8 cellular contexts compared by ENCODE assay signal in the genomic region with DNA sequence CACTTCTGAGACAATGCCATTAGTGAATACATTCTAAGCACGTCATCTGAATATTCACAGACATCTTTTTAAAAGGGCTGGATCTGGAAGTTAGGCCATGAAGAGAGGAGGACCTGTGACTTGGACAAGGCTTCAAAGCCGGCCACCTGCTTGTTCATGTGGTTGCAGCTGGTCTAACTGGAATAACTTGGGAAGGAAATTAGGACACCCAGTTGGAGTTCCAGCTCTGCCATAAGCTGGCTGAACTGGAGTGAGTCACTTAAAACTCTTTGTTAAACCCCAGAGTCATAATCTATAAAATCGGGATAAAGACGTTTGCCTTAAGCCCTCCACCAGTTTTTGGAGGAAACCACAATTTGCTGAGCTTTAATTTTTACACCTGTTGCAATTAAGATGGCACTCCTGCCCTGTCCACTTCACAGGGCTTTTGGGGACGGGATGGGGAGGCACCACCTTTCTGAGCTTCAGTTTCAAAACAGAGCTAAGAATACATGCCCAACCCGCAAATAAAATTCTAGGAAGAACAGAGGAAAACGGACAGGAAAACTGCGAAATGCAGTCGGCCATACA. TPM values are rescaled to one million over a fixed set of nuclear protein-coding genes. Genes with fewer than 3 reads are reported as not detected.
DNase-seq lines count a peak whose midpoint lies in the region; ATAC-seq lines count a peak whose summit lies in the region.

No MANE protein-coding gene starts in this region.

- H3K4me1 Mint-ChIP-seq in CD8-positive, alpha-beta memory T cell, result peaks cover 30 to 41% (median 38%) of the 10 kb centered on the region in 3 donors
- H3K4me1 Mint-ChIP-seq in activated CD8-positive, alpha-beta T cell treated with anti-CD3 and anti-CD28 coated beads, Interleukin-2, amount 10 ng/mL, durations not matched to agents 7 days and 5 days (ENCODE audit: low read depth), result peaks cover 24% of the 10 kb centered on the region
- peaks cover 29% of the 10 kb centered on the region for H3K4me1 Mint-ChIP-seq in stimulated activated naive CD8-positive, alpha-beta T cell treated with anti-CD3 and anti-CD28 coated beads, Interleukin-15, amount 100 ng/mL, for 72 hours

- peaks cover 0 to 12% (median 7%) of the 10 kb centered on the region in 3 donors for H3K36me3 Mint-ChIP-seq in CD8-positive, alpha-beta memory T cell
- H3K36me3 Mint-ChIP-seq in activated CD8-positive, alpha-beta T cell treated with anti-CD3 and anti-CD28 coated beads, Interleukin-2, amount 10 ng/mL, durations not matched to agents 7 days and 5 days (ENCODE audit: low read depth), result peaks cover 5% of the 10 kb centered on the region

- peaks cover 23% of the 10 kb centered on the region for H3K4me1 ChIP-seq in CD8-positive, alpha-beta memory T cell (ENCODE audit: insufficient read depth, low read length)

- peak overlapping the region; percentile 75 to 100 (median 94) for H3K27ac Mint-ChIP-seq in CD8-positive, alpha-beta memory T cell
- peak overlapping the region; percentile 92 for H3K27ac Mint-ChIP-seq in activated CD8-positive, alpha-beta T cell treated with anti-CD3 and anti-CD28 coated beads, Interleukin-2, amount 10 ng/mL, durations not matched to agents 7 days and 5 days
- H3K27ac Mint-ChIP-seq in stimulated activated naive CD8-positive, alpha-beta T cell treated with anti-CD3 and anti-CD28 coated beads, Interleukin-15, amount 100 ng/mL, for 72 hours, result peak overlapping the region; percentile 88 to 95

- peak overlapping the region; percentile 94 for H3K4me3 ChIP-seq in CD8-positive, alpha-beta memory T cell (ENCODE audit: low read length)
- H3K4me3 ChIP-seq in iPS-18c (ENCODE audit: insufficient read depth, low read depth, low read length), result peak overlapping the region; percentile 11; the same call in 1 of the 2 replicates

- H3K4me3 Mint-ChIP-seq in CD8-positive, alpha-beta memory T cell, result peak overlapping the region; percentile 86 to 99 (median 98)
- peak overlapping the region; percentile 83 for H3K4me3 Mint-ChIP-seq in activated CD8-positive, alpha-beta T cell treated with anti-CD3 and anti-CD28 coated beads, Interleukin-2, amount 10 ng/mL, durations not matched to agents 7 days and 5 days
- H3K4me3 Mint-ChIP-seq in stimulated activated naive CD8-positive, alpha-beta T cell treated with anti-CD3 and anti-CD28 coated beads, Interleukin-15, amount 100 ng/mL, for 72 hours, result peak overlapping the region; percentile 92 to 96

- peaks cover 0 to 1% of the 10 kb centered on the region in 2 donors for H3K27me3 Mint-ChIP-seq in CD8-positive, alpha-beta memory T cell
- H3K27me3 Mint-ChIP-seq in activated CD8-positive, alpha-beta T cell treated with anti-CD3 and anti-CD28 coated beads, Interleukin-2, amount 10 ng/mL, durations not matched to agents 7 days and 5 days (ENCODE audit: low read depth), result peaks cover 19% of the 10 kb centered on the region
- H3K27me3 Mint-ChIP-seq in stimulated activated naive CD8-positive, alpha-beta T cell treated with anti-CD3 and anti-CD28 coated beads, Interleukin-15, amount 100 ng/mL, for 72 hours, result peaks cover 9% of the 10 kb centered on the region

- H3K36me3 ChIP-seq in CD8-positive, alpha-beta memory T cell (ENCODE audit: insufficient read depth, low read length), result no peaks in the 10 kb centered on the region

- H3K9me3 ChIP-seq in CD8-positive, alpha-beta memory T cell (ENCODE audit: low read length), result no peaks in the 10 kb centered on the region
- no peaks in the 10 kb centered on the region for H3K9me3 ChIP-seq in iPS-18c (ENCODE audit: control insufficient read depth, insufficient read depth, low read length)

- no peaks in the 10 kb centered on the region for H3K9me3 Mint-ChIP-seq in CD8-positive, alpha-beta memory T cell
- H3K9me3 Mint-ChIP-seq in activated CD8-positive, alpha-beta T cell treated with anti-CD3 and anti-CD28 coated beads, Interleukin-2, amount 10 ng/mL, durations not matched to agents 7 days and 5 days (ENCODE audit: insufficient read depth), result no peaks in the 10 kb centered on the region
- H3K9me3 Mint-ChIP-seq in stimulated activated naive CD8-positive, alpha-beta T cell treated with anti-CD3 and anti-CD28 coated beads, Interleukin-15, amount 100 ng/mL, for 72 hours, result no peaks in the 10 kb centered on the region

- POLR2A ChIA-PET in CD8-positive, alpha-beta memory T cell (lab: Charles Lee), result interaction anchor here (2.4 kb wide), 1 partner anchor 85 kb away, joined by 23 read pairs; a partner anchor contains a TSS
- POLR2A ChIA-PET in activated CD8-positive, alpha-beta T cell treated with anti-CD3 and anti-CD28 coated beads, Interleukin-2, amount 10 ng/mL, durations not matched to agents 7 days and 5 days (lab: Charles Lee), result interaction anchor here (0.9 to 2.3 kb wide), 3 partner anchors 37 to 683 kb away, joined by 3 to 5 read pairs (median 4); a partner anchor contains a TSS

- DNase-seq in CD8-positive, alpha-beta memory T cell, result peak in 1 of 5 donors; percentile 13
- no peak for DNase-seq in activated CD8-positive, alpha-beta T cell treated with anti-CD3 and anti-CD28 coated beads, Interleukin-2, amount 10 ng/mL, durations not matched to agents 7 days and 5 days
- no peak for DNase-seq in stimulated activated naive CD8-positive, alpha-beta T cell treated with anti-CD3 and anti-CD28 coated beads, Interleukin-15, amount 100 ng/mL, for 72 hours
- DNase-seq in NCI-H1694 treated with DMSO at 0.1 percent for 48 hours (lab: John Stamatoyannopoulos, UW) (no peak), DMS79 treated with DMSO at 0.1 percent for 48 hours (lab: John Stamatoyannopoulos, UW) (no peak), H4 (ENCODE audit: low spot score) (no peak)

- H3K27me3 ChIP-seq in CD8-positive, alpha-beta memory T cell (ENCODE audit: insufficient read depth, low read length, poor library complexity, severe bottlenecking), result no peaks in the 10 kb centered on the region

- ATAC-seq in HG02943 (IDR thresholded peaks at IDR 0.05; ENCODE audit: low read depth, unreplicated experiment), result peak; percentile 4
- no peak for ATAC-seq in activated CD8-positive, alpha-beta T cell treated with anti-CD3 and anti-CD28 coated beads, Interleukin-2, amount 10 ng/mL, durations not matched to agents 7 days and 5 days
- no peak for ATAC-seq in stimulated activated naive CD8-positive, alpha-beta T cell treated with anti-CD3 and anti-CD28 coated beads, Interleukin-15, amount 100 ng/mL, for 72 hours

- CTCF ChIA-PET in CD8-positive, alpha-beta memory T cell (lab: Charles Lee), result interaction anchor here (0.6 to 2.7 kb wide), 3 partner anchors 10 to 82 kb away, joined by 3 to 12 read pairs (median 4); no protein-coding TSS in a partner anchor
- CTCF ChIA-PET in activated CD8-positive, alpha-beta T cell treated with anti-CD3 and anti-CD28 coated beads, Interleukin-2, amount 10 ng/mL, durations not matched to agents 7 days and 5 days (lab: Charles Lee), result interaction anchor here (0.7 to 5.8 kb wide), 7 partner anchors 13 to 742 kb away, joined by 3 to 44 read pairs (median 4); a partner anchor contains a TSS

- H3K27ac ChIP-seq in CD8-positive, alpha-beta memory T cell (ENCODE audit: low read depth, low read length), result no peak overlapping the region

RNA-seq across cellular contexts. Expression of a gene that starts 0.5 kb away (rescaled TPM):
- total RNA-seq in CD8-positive, alpha-beta memory T cell, result 10 to 100 TPM; 23.4 to 27.9 TPM
- polyA plus RNA-seq in CD8-positive, alpha-beta memory T cell, result 32.8 TPM
- 10 to 100 TPM; 35.3 to 40.0 TPM for total RNA-seq in activated CD8-positive, alpha-beta T cell treated with anti-CD3 and anti-CD28 coated beads, Interleukin-2, amount 10 ng/mL, durations not matched to agents 7 days and 5 days
- total RNA-seq in H4 (2014; rRNA removed; shearing (Covaris generic)), result 14.2 and 17.9 TPM in 2 replicates
